ENCODE assay signal across 1 cellular context in genomic region chr10:121734517-121735137, GRCh38.
TF ChIP-seq lines count a peak whose summit lies in the region.

No MANE protein-coding gene starts in this region.

TF ChIP-seq in GM12878, 131 proteins besides CTCF, POLR2A, EP300 and RAD21 (continued from another document):
- TF ChIP-seq BCL3 (IDR thresholded peaks at IDR 0.05; ENCODE audit: borderline replicate concordance, insufficient read depth, low read depth, low read length, poor library complexity, severe bottlenecking) (no peak), ETV6 (conservative IDR thresholded peaks at IDR 0.05 in 1 of 2, IDR thresholded peaks at IDR 0.05 in 1 of 2; ENCODE audit: borderline replicate concordance in 1 of 2, low read depth in 1 of 2) (no peak)
